ENCODE assay signal across 12 cellular contexts in the genomic region with DNA sequence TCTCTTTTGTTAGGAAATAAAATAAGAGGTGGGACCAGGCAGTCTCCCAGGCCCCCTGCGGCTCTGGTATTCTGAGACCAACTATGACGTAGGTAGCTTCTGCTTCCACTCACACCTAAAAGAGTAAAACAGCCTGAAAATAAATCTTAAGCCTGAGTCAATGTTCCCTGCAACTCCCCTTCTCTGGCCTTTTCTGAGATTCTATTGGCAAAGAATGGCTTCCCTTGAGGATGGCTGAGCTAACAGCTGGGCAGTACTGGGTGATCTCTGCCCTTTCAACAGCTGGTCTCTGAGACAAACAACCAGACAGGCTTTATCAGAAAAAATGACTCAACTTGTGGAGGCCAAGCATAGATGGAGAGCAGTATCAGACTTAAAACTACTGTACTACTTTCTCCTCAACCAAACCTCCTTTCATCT. TPM values are rescaled to one million over a fixed set of nuclear protein-coding genes. Genes with fewer than 3 reads are reported as not detected.
DNase-seq lines count a peak whose midpoint lies in the region; ATAC-seq, FAIRE-seq and TF ChIP-seq lines count a peak whose summit lies in the region.
"Had no signal": no experiment of that assay in that cellular context is flagged by ENCODE, and none has a peak within 500 bp of the region (broad histone marks: within the 10 kb centered on the region; RNA-seq: fewer than 3 reads in every experiment).

No MANE protein-coding gene starts in this region.

- H4K20me1 ChIP-seq in HepG2 (ENCODE audit: insufficient read depth, low read length), result no peaks in the 10 kb centered on the region; the same call in 1 of the 2 replicates

- CTCF ChIA-PET in HepG2 (lab: Yijun Ruan, JAX; ENCODE audit: low intra/inter-chr PET ratio, low total read pairs), result no interaction called here

- no peaks in the 10 kb centered on the region for H3K9me3 ChIP-seq in HepG2 (ENCODE audit: low read length)
- H3K9me3 ChIP-seq in stomach, result no peaks in the 10 kb centered on the region

- FAIRE-seq in HepG2 (lab: Jason Lieb, UNC), result peak; percentile 59
- FAIRE-seq: D721Med had no signal

- no peak for TF ChIP-seq RAD21 in HepG2 (CRISPR knock-in tag; IDR thresholded peaks at IDR 0.05)

- no peaks in the 10 kb centered on the region for H3K9me3 Mint-ChIP-seq in chondrocyte (ENCODE audit: low read depth)
- H3K9me3 Mint-ChIP-seq: activated B cell treated with CpG ODN at 0.5 μM for 24 hours; activated naive CD8-positive, alpha-beta T cell treated with anti-CD3 and anti-CD28 coated beads, Interleukin-2, amount 10 ng/mL, durations not matched to agents 7 days and 5 days; stimulated activated naive CD8-positive, alpha-beta T cell treated with anti-CD3 and anti-CD28 coated beads, Interleukin-15, Interleukin-2, amounts not matched to agents 100 ng/mL and 50 ng/mL, for 24 hours had no signal

- H2AFZ ChIP-seq in HepG2 (ENCODE audit: low read length), result no peak overlapping the region

- H3K36me3 Mint-ChIP-seq in chondrocyte (ENCODE audit: low read depth), result peaks cover 11% of the 10 kb centered on the region

- TF ChIP-seq POLR2A in HepG2 (IDR thresholded peaks at IDR 0.05; ENCODE audit: insufficient read depth in 1 of 2, low read depth in 2 of 2, low read length in 2 of 2) (no peak), stomach (IDR thresholded peaks at IDR 0.05) (no peak)

- peak overlapping the region; percentile 49 for H3K27ac ChIP-seq in HepG2 (ENCODE audit: extremely low read length, insufficient read depth, low read length)
- H3K27ac ChIP-seq in stomach, result peak overlapping the region in 4 of 5 donors; percentile 56 to 82 (median 67)

- in situ Hi-C loops in HepG2 (cut with HindIII; ENCODE audit: extremely low pct_ligation_motif_present, low pct_unique_long_range_greater_than_20kb), result no loop called here

- H3K4me2 ChIP-seq in HepG2 (ENCODE audit: low read depth, low read length), result no peak overlapping the region

- H3K27me3 ChIP-seq in HepG2 (ENCODE audit: control insufficient read depth in 1 of 2, insufficient read depth in 2 of 2, low read length in 2 of 2) (no peaks in the 10 kb centered on the region), stomach (no peaks in the 10 kb centered on the region), H7 (ENCODE audit: control insufficient read depth, insufficient read depth, low read length) (no peaks in the 10 kb centered on the region)

- H3K9ac ChIP-seq in HepG2 (ENCODE audit: insufficient read depth, low read depth, low read length), result no peak overlapping the region

- POLR2A ChIA-PET in HepG2 (lab: Yijun Ruan, JAX), result interaction anchor here (0.7 to 1.4 kb wide), 3 partner anchors 12 to 50 kb away, joined by 3 to 5 read pairs (median 5); no protein-coding TSS in a partner anchor

- intact Hi-C loops in HepG2 (cut with micrococcal nuclease; ENCODE audit: unreplicated experiment) (no loop called here), stomach (cut with DNase I; ENCODE audit: low total_unique reads) (no loop called here)

- peak overlapping the region; percentile 96 for H3K27ac Mint-ChIP-seq in chondrocyte (ENCODE audit: unreplicated experiment)
- H3K27ac Mint-ChIP-seq: activated B cell treated with CpG ODN at 0.5 μM for 24 hours; activated naive CD8-positive, alpha-beta T cell treated with anti-CD3 and anti-CD28 coated beads, Interleukin-2, amount 10 ng/mL, durations not matched to agents 7 days and 5 days; stimulated activated naive CD8-positive, alpha-beta T cell treated with anti-CD3 and anti-CD28 coated beads, Interleukin-15, Interleukin-2, amounts not matched to agents 100 ng/mL and 50 ng/mL, for 24 hours had no signal

- H3K4me3 ChIP-seq in HepG2 (replicated peaks in 1 of 3; ENCODE audit: insufficient read depth in 1 of 3, low read depth in 2 of 3, low read length in 3 of 3) (no peak overlapping the region), stomach (no peak overlapping the region), H7 (ENCODE audit: insufficient read depth, low read depth, low read length) (no peak overlapping the region)

- no TSS peak for BruUV-seq in HepG2 (replicated peaks; lab: Mats Ljungman, UMichigan)

- ATAC-seq in HG02885 (IDR thresholded peaks at IDR 0.05; ENCODE audit: poor library complexity, unreplicated experiment), result peak; percentile 37
- peak; percentile 40 for ATAC-seq in HepG2
- ATAC-seq in GM19328 (IDR thresholded peaks at IDR 0.05; ENCODE audit: unreplicated experiment), result no peak

- H3K4me1 ChIP-seq in HepG2 (ENCODE audit: insufficient read depth, low read length) (peaks cover 95% of the 10 kb centered on the region), stomach (peaks cover 31 to 73% (median 54%) of the 10 kb centered on the region in 4 donors)

- no peak overlapping the region for H3K4me3 Mint-ChIP-seq in chondrocyte (ENCODE audit: unreplicated experiment)
- H3K4me3 Mint-ChIP-seq: activated B cell treated with CpG ODN at 0.5 μM for 24 hours; activated naive CD8-positive, alpha-beta T cell treated with anti-CD3 and anti-CD28 coated beads, Interleukin-2, amount 10 ng/mL, durations not matched to agents 7 days and 5 days; stimulated activated naive CD8-positive, alpha-beta T cell treated with anti-CD3 and anti-CD28 coated beads, Interleukin-15, Interleukin-2, amounts not matched to agents 100 ng/mL and 50 ng/mL, for 24 hours had no signal

- TF ChIP-seq EP300 in HepG2 (IDR thresholded peaks at IDR 0.05; ENCODE audit: low read depth in 2 of 2, low read length in 2 of 2) (no peak), HepG2 (CRISPR knock-in tag; IDR thresholded peaks at IDR 0.05; ENCODE audit: borderline replicate concordance) (no peak), stomach (IDR thresholded peaks at IDR 0.05) (peak; percentile 10)

- 83% methylated on average over 2 of the region's 2 CpGs for WGBS in HepG2 (ENCODE audit: low lambda C conversion rate)
- WGBS in stomach, 5 donors, result 65 to 90% (median 83%) methylated on average over 2 of the region's 2 CpGs

- H3K4me1 Mint-ChIP-seq in chondrocyte (ENCODE audit: low read depth), result peaks cover 88% of the 10 kb centered on the region
- H3K4me1 Mint-ChIP-seq: activated B cell treated with CpG ODN at 0.5 μM for 24 hours had no signal

- H3K36me3 ChIP-seq in HepG2 (replicated peaks in 1 of 2; ENCODE audit: control insufficient read depth in 1 of 2, insufficient read depth in 2 of 2, low read length in 2 of 2) (peaks cover 3 to 18% of the 10 kb centered on the region in 2 experiments; a peak in 3 of 5 replicates), stomach (no peaks in the 10 kb centered on the region), H7 (replicated peaks; ENCODE audit: control insufficient read depth, insufficient read depth, low read length) (no peaks in the 10 kb centered on the region)

- no peaks in the 10 kb centered on the region for H3K27me3 Mint-ChIP-seq in chondrocyte (ENCODE audit: low read depth)
- H3K27me3 Mint-ChIP-seq: activated B cell treated with CpG ODN at 0.5 μM for 24 hours; activated naive CD8-positive, alpha-beta T cell treated with anti-CD3 and anti-CD28 coated beads, Interleukin-2, amount 10 ng/mL, durations not matched to agents 7 days and 5 days; stimulated activated naive CD8-positive, alpha-beta T cell treated with anti-CD3 and anti-CD28 coated beads, Interleukin-15, Interleukin-2, amounts not matched to agents 100 ng/mL and 50 ng/mL, for 24 hours had no signal

- DNase-seq in chondrocyte (ENCODE audit: low spot score), result no peak
- peak; percentile 38 for DNase-seq in HepG2 (ENCODE audit: low spot score)
- no peak for DNase-seq in stomach
- DNase-seq in occipital lobe (lab: John Stamatoyannopoulos, UW), result no peak
- DNase-seq in GM19238 (ENCODE audit: insufficient read length, low spot score), result no peak
- DNase-seq in H7, result no peak
- DNase-seq: activated B cell treated with CpG ODN at 0.5 μM for 24 hours; activated naive CD8-positive, alpha-beta T cell treated with anti-CD3 and anti-CD28 coated beads, Interleukin-2, amount 10 ng/mL, durations not matched to agents 7 days and 5 days had no signal

- no peak for TF ChIP-seq CTCF in chondrocyte (IDR thresholded peaks at IDR 0.05)
- TF ChIP-seq CTCF in HepG2 (CRISPR knock-in tag; IDR thresholded peaks at IDR 0.05), result no peak
- TF ChIP-seq CTCF in stomach (IDR thresholded peaks at IDR 0.05), result no peak

- peaks cover 94% of the 10 kb centered on the region for H3K79me2 ChIP-seq in HepG2 (ENCODE audit: insufficient read depth, low read length)

TF ChIP-seq in HepG2, 621 proteins besides CTCF, POLR2A, EP300 and RAD21 (continues in another document):
- TF ChIP-seq ZNF501 (CRISPR knock-in tag; IDR thresholded peaks at IDR 0.05), result no peak
- peak; percentile 66 for TF ChIP-seq NR2F2 (IDR thresholded peaks at IDR 0.05; ENCODE audit: borderline replicate concordance, low read depth)
- no peak for TF ChIP-seq RBM22 (optimal IDR thresholded peaks at IDR 0.05; ENCODE audit: low read length)
- 0 out of 2 replicates have a peak, but pooled peaks have one; percentile 15 for TF ChIP-seq FOXO1 (CRISPR knock-in tag; IDR thresholded peaks at IDR 0.05)
- no peak for TF ChIP-seq XBP1 (CRISPR knock-in tag; IDR thresholded peaks at IDR 0.05)

RNA-seq across cellular contexts. Expression of a gene that starts 58.7 kb away (rescaled TPM):
- total RNA-seq in chondrocyte (217 to 294 TPM (median 223 TPM) in 3 replicates), HepG2 (2016; rRNA removed; fragmentation: Illumina TruSeq; extraction: Trizol) (22.1 and 26.6 TPM in 2 replicates), stomach (100 to 1,000 TPM in 1 of 5 donors, 10 to 100 TPM in 4; 22.6 to 258 (median 38.8) TPM), occipital lobe (1.7 TPM)
- 6.5 and 8.8 TPM in 2 replicates for total RNA-seq in HepG2 (2016; cell fraction: cytosol; rRNA removed; fragmentation: Illumina TruSeq; extraction: Trizol; ENCODE audit: low read depth)
- total RNA-seq in HepG2 (2016; cell fraction: insoluble cytoplasmic fraction; rRNA removed; fragmentation: Illumina TruSeq; extraction: Trizol), result 21.4 and 26.4 TPM in 2 replicates
- total RNA-seq in HepG2 (2016; cell fraction: membrane; rRNA removed; fragmentation: Illumina TruSeq; extraction: Trizol), result 14.1 and 14.5 TPM in 2 replicates
- total RNA-seq in HepG2 (2016; cell fraction: nucleus; rRNA removed; fragmentation: Illumina TruSeq; extraction: Trizol), result 53.5 and 54.7 TPM in 2 replicates
- polyA plus RNA-seq in HepG2 (2011; rRNA removed) (39.0 and 41.1 TPM in 2 replicates), stomach (1 to 10 TPM; 5.8 to 8.6 (median 6.6) TPM)
- polyA plus RNA-seq in HepG2 (2011; cell fraction: cytosol; rRNA removed), result 26.0 and 30.9 TPM in 2 replicates
- polyA plus RNA-seq in HepG2 (2011; cell fraction: nucleus; rRNA removed), result 36.5 and 47.2 TPM in 2 replicates
- 22.8 and 35.4 TPM in 2 replicates for polyA plus RNA-seq in HepG2 (2012)
- 2.4 and 2.7 TPM in 2 replicates for polyA plus RNA-seq in HepG2 (2016; cell fraction: cytosol; fragmentation: Illumina TruSeq; extraction: Trizol; ENCODE audit: low read depth)
- 31.2 and 35.1 TPM in 2 replicates for polyA plus RNA-seq in HepG2 (2016; cell fraction: insoluble cytoplasmic fraction; fragmentation: Illumina TruSeq; extraction: Trizol; ENCODE audit: low read depth)
- 5.9 and 6.4 TPM in 2 replicates for polyA plus RNA-seq in HepG2 (2016; cell fraction: membrane; fragmentation: Illumina TruSeq; extraction: Trizol; ENCODE audit: low read depth)
- 43.3 and 43.6 TPM in 2 replicates for polyA plus RNA-seq in HepG2 (2016; cell fraction: nucleus; fragmentation: Illumina TruSeq; extraction: Trizol; ENCODE audit: insufficient read depth, low read depth)
- polyA minus RNA-seq in HepG2 (2011; rRNA and poly(A)+ RNA removed; ENCODE audit: low replicate concordance), result 32.8 and 173 TPM in 2 replicates
- polyA minus RNA-seq in HepG2 (2011; cell fraction: cytosol; rRNA and poly(A)+ RNA removed), result 58.1 and 61.3 TPM in 2 replicates
- polyA minus RNA-seq in HepG2 (2011; cell fraction: nucleus; rRNA and poly(A)+ RNA removed), result 95.2 and 100 TPM in 2 replicates
- total RNA-seq in H7 (2014; rRNA removed; shearing (Covaris generic)), result 11.4 and 13.0 TPM in 2 replicates
